Comparison of ENCODE assay signal across 1 cellular context in the genomic region with DNA sequence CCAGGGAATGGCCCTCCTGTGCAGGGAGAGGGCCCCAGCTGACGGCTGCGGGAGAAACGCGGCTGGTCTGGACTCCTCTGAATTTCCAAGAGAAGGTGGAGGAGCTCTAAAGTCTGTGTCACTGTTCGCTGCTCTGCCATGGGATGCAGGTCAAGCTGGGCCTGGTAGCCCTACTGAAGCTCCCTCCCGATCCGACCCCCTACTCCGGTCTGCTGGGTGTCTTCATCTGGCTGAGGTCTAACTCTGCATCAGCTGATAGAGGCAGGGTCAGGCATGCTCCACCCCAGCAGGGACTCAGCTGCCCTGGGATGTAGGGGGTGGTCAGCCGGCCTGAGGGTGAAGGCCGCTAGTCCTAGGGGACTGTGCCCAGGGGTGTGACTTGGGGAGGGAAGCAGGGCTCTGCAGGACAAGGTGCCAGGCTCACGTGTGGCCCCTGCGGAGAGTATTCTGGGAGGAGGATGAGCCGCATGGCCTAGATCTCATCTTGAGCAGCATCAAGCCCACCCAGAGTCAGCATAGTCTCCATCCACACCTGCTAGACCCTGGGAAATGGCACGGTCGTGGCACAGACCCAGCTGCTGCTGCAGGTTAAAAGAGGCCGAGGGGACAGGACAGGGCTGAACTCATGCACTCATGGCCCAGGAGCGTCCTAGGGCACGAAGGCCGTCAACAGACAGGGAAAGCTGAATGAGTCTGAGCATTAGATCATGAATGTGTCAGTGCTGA.
TF ChIP-seq lines count a peak whose summit lies in the region.

No MANE protein-coding gene starts in this region.

TF ChIP-seq in A549, 52 proteins besides CTCF, POLR2A, EP300 and RAD21 (continued from another document):
- TF ChIP-seq, protein P1, sequence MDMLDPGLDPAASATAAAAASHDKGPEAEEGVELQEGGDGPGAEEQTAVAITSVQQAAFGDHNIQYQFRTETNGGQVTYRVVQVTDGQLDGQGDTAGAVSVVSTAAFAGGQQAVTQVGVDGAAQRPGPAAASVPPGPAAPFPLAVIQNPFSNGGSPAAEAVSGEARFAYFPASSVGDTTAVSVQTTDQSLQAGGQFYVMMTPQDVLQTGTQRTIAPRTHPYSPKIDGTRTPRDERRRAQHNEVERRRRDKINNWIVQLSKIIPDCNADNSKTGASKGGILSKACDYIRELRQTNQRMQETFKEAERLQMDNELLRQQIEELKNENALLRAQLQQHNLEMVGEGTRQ (IDR thresholded peaks at IDR 0.05) = no peak
- TF ChIP-seq MYC (IDR thresholded peaks at IDR 0.05; ENCODE audit: borderline replicate concordance, low read length) (no peak), TP53 (CRISPR knock-in tag; IDR thresholded peaks at IDR 0.05) (no peak), HMGXB4 (CRISPR knock-in tag; IDR thresholded peaks at IDR 0.05; ENCODE audit: borderline replicate concordance) (no peak), KDM5A (IDR thresholded peaks at IDR 0.05) (no peak), NFE2L2 (conservative IDR thresholded peaks at IDR 0.05; ENCODE audit: low read length) (no peak), POLR2AphosphoS2 (conservative IDR thresholded peaks at IDR 0.05; ENCODE audit: low read length) (no peak), CEBPB (IDR thresholded peaks at IDR 0.05) (no peak), EHF (CRISPR knock-in tag; IDR thresholded peaks at IDR 0.05) (no peak), GATA3 (IDR thresholded peaks at IDR 0.05; ENCODE audit: borderline replicate concordance) (no peak), SREBF2 (IDR thresholded peaks at IDR 0.05) (no peak), ATOH8 (CRISPR knock-in tag; IDR thresholded peaks at IDR 0.05; ENCODE audit: low read depth) (no peak), ZC3H11A (IDR thresholded peaks at IDR 0.05) (no peak), CHD4 (IDR thresholded peaks at IDR 0.05; ENCODE audit: borderline replicate concordance) (no peak)
- TF ChIP-seq, protein P2, sequence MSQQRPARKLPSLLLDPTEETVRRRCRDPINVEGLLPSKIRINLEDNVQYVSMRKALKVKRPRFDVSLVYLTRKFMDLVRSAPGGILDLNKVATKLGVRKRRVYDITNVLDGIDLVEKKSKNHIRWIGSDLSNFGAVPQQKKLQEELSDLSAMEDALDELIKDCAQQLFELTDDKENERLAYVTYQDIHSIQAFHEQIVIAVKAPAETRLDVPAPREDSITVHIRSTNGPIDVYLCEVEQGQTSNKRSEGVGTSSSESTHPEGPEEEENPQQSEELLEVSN (IDR thresholded peaks at IDR 0.05; ENCODE audit: borderline replicate concordance, low read depth) = no peak
TF ChIP-seq in A549: peak in this region for 0.
